10 cellular contexts compared by ENCODE assay signal in genomic region chr11:67355794-67356550, GRCh38. TPM values are rescaled to one million over a fixed set of nuclear protein-coding genes. Genes with fewer than 3 reads are reported as not detected.
DNase-seq lines count a peak whose midpoint lies in the region; ATAC-seq and TF ChIP-seq lines count a peak whose summit lies in the region.
"Had no signal": no experiment of that assay in that cellular context is flagged by ENCODE, and none has a peak within 500 bp of the region (broad histone marks: within the 10 kb centered on the region; RNA-seq: fewer than 3 reads in every experiment).

No MANE protein-coding gene starts in this region.

- H3K9me3 ChIP-seq in lung (ENCODE audit: control insufficient read depth in 2 of 2, insufficient read depth in 1 of 2, low read length in 1 of 2) (no peaks in the 10 kb centered on the region), thyroid gland (no peaks in the 10 kb centered on the region)

- H3K4me3 ChIP-seq in lung (no peak overlapping the region), thyroid gland (replicated peaks in 1 of 3) (no peak overlapping the region)
- H3K4me3 ChIP-seq: cardiac muscle cell had no signal

- no peaks in the 10 kb centered on the region for H3K36me3 ChIP-seq in lung (ENCODE audit: control insufficient read depth in 2 of 2, insufficient read depth in 2 of 2, low read length in 2 of 2)
- no peaks in the 10 kb centered on the region for H3K36me3 ChIP-seq in thyroid gland
- H3K36me3 ChIP-seq: cardiac muscle cell had no signal

- no peak for TF ChIP-seq CTCF in lung (IDR thresholded peaks at IDR 0.05; ENCODE audit: control extremely low read depth, extremely low read depth)
- TF ChIP-seq CTCF in thyroid gland (IDR thresholded peaks at IDR 0.05), result no peak

- POLR2A ChIA-PET in activated CD4-positive, alpha-beta T cell treated with anti-CD3 and anti-CD28 coated beads, Interleukin-2, amount 10 ng/mL, durations not matched to agents 7 days and 5 days (lab: Charles Lee), result no interaction called here

- peaks cover 35% of the 10 kb centered on the region for H3K4me1 Mint-ChIP-seq in activated CD4-positive, alpha-beta T cell treated with anti-CD3 and anti-CD28 coated beads, Interleukin-2, amount 10 ng/mL, durations not matched to agents 7 days and 5 days

- H3K27ac Mint-ChIP-seq in activated CD4-positive, alpha-beta T cell treated with anti-CD3 and anti-CD28 coated beads, Interleukin-2, amount 10 ng/mL, durations not matched to agents 7 days and 5 days, result peak overlapping the region; percentile 72

- H3K27ac ChIP-seq in adipose tissue (ENCODE audit: low read depth, low read length) (peak overlapping the region; percentile 87), lung (ENCODE audit: low read depth in 1 of 2, low read length in 1 of 2) (peak overlapping the region; percentile 76 to 97), thyroid gland (peak overlapping the region in 2 of 3 donors; percentile 96 to 99)
- H3K27ac ChIP-seq: cardiac muscle cell had no signal

- no peak for DNase-seq in activated CD4-positive, alpha-beta T cell treated with anti-CD3 and anti-CD28 coated beads, Interleukin-2, amount 10 ng/mL, durations not matched to agents 7 days and 5 days
- DNase-seq in activated CD4-positive, alpha-beta T cell treated with anti-CD3 and anti-CD28 coated beads, Interleukin-2, amount 50 U/mL, for 4 hours, result no peak
- DNase-seq in lung (ENCODE audit: low spot score) (no peak), thyroid gland (no peak), mucosa of gallbladder (ENCODE audit: low spot score) (no peak), AG08395 (ENCODE audit: low spot score) (no peak)

- intact Hi-C loops in thyroid gland (cut with DNase I), result loop anchor here (2.0 to 10.0 kb wide), 2 partner anchors 27 to 149 kb away; partner anchors contain the start of genes CDK2AP2 and PITPNM1

- H3K27me3 ChIP-seq in lung (ENCODE audit: control insufficient read depth, insufficient read depth), result no peaks in the 10 kb centered on the region
- H3K27me3 ChIP-seq in thyroid gland, result no peaks in the 10 kb centered on the region
- H3K27me3 ChIP-seq: cardiac muscle cell had no signal

- no peaks in the 10 kb centered on the region for H3K9me3 Mint-ChIP-seq in activated CD4-positive, alpha-beta T cell treated with anti-CD3 and anti-CD28 coated beads, Interleukin-2, amount 10 ng/mL, durations not matched to agents 7 days and 5 days

- peaks cover 12% of the 10 kb centered on the region for H3K27me3 Mint-ChIP-seq in activated CD4-positive, alpha-beta T cell treated with anti-CD3 and anti-CD28 coated beads, Interleukin-2, amount 10 ng/mL, durations not matched to agents 7 days and 5 days

- ATAC-seq in lung (ENCODE audit: insufficient read depth, low FRiP score), result no peak
- no peak for ATAC-seq in HG03571 (IDR thresholded peaks at IDR 0.05; ENCODE audit: unreplicated experiment)

- WGBS in adipose tissue, 3 donors, result 63 to 85% (median 78%) methylated on average over 4 of the region's 4 CpGs
- 82 to 90% methylated on average over 4 of the region's 4 CpGs for WGBS in lung, 2 donors
- WGBS in thyroid gland, 2 donors, result 66 to 83% methylated on average over 3 to 4 of the region's 4 CpGs

- CTCF ChIA-PET in activated CD4-positive, alpha-beta T cell treated with anti-CD3 and anti-CD28 coated beads, Interleukin-2, amount 10 ng/mL, durations not matched to agents 7 days and 5 days (lab: Charles Lee), result interaction anchor here (1.1 to 30.3 kb wide), 8 partner anchors 10 to 291 kb away, joined by 3 to 841 read pairs (median 3); partner anchors contain the start of genes CLCF1, PPP1CA, RAD9A and TBC1D10C

- H3K4me3 Mint-ChIP-seq in activated CD4-positive, alpha-beta T cell treated with anti-CD3 and anti-CD28 coated beads, Interleukin-2, amount 10 ng/mL, durations not matched to agents 7 days and 5 days, result no peak overlapping the region

- no peak for TF ChIP-seq POLR2A in thyroid gland (IDR thresholded peaks at IDR 0.05)

- H3K36me3 Mint-ChIP-seq in activated CD4-positive, alpha-beta T cell treated with anti-CD3 and anti-CD28 coated beads, Interleukin-2, amount 10 ng/mL, durations not matched to agents 7 days and 5 days (ENCODE audit: low read depth), result peaks cover 8% of the 10 kb centered on the region

- peaks cover 0 to 11% of the 10 kb centered on the region in 2 donors for H3K4me1 ChIP-seq in lung (ENCODE audit: control insufficient read depth in 2 of 2, insufficient read depth in 2 of 2, low read length in 2 of 2)
- H3K4me1 ChIP-seq in thyroid gland, result peaks cover 33 to 75% of the 10 kb centered on the region in 2 donors

RNA-seq across cellular contexts. Expression of gene POLD4, which starts 2.6 kb away (rescaled TPM):
- 10 to 100 TPM; 52.7 to 53.7 TPM for total RNA-seq in activated CD4-positive, alpha-beta T cell treated with anti-CD3 and anti-CD28 coated beads, Interleukin-2, amount 10 ng/mL, durations not matched to agents 7 days and 5 days
- 100 to 1,000 TPM; 116 to 188 (median 169) TPM for polyA plus RNA-seq in adipose tissue
- total RNA-seq in lung, result 10 to 100 TPM; 27.4 to 99.6 TPM
- 100 to 1,000 TPM; 103 to 183 TPM for polyA plus RNA-seq in lung
- total RNA-seq in thyroid gland, result 100 to 1,000 TPM in 1 of 4 donors, 10 to 100 TPM in 3; 38.6 to 105 (median 60.6) TPM
- total RNA-seq in mucosa of gallbladder, result 87.5 TPM

RNA-seq across cellular contexts. Expression of gene CLCF1, which starts 17.4 kb away (rescaled TPM):
- under 1 TPM; 0.10 to 0.17 TPM for total RNA-seq in activated CD4-positive, alpha-beta T cell treated with anti-CD3 and anti-CD28 coated beads, Interleukin-2, amount 10 ng/mL, durations not matched to agents 7 days and 5 days
- polyA plus RNA-seq in adipose tissue, result 10 to 100 TPM in 1 of 3 donors, 1 to 10 TPM in 2; 2.7 to 17.4 (median 9.9) TPM
- 1 to 10 TPM; 3.5 to 9.8 TPM for total RNA-seq in lung
- polyA plus RNA-seq in lung, result 1 to 10 TPM; 7.6 to 10.0 TPM
- 1 to 10 TPM; 4.3 to 9.4 (median 6.9) TPM for total RNA-seq in thyroid gland
- total RNA-seq in mucosa of gallbladder, result 4.0 TPM

RNA-seq across cellular contexts. Expression of gene RAD9A, which starts 35.8 kb away (rescaled TPM):
- total RNA-seq in activated CD4-positive, alpha-beta T cell treated with anti-CD3 and anti-CD28 coated beads, Interleukin-2, amount 10 ng/mL, durations not matched to agents 7 days and 5 days, result 10 to 100 TPM; 49.3 to 53.7 TPM
- polyA plus RNA-seq in adipose tissue, result 10 to 100 TPM in 2 of 3 donors, 1 to 10 TPM in 1; 9.8 to 15.3 (median 10.2) TPM
- total RNA-seq in lung, result 10 to 100 TPM; 19.7 to 35.9 TPM
- 10 to 100 TPM; 14.1 to 22.8 TPM for polyA plus RNA-seq in lung
- total RNA-seq in thyroid gland, result 10 to 100 TPM; 22.7 to 38.0 (median 31.0) TPM
- total RNA-seq in mucosa of gallbladder, result 45.0 TPM

RNA-seq across cellular contexts. Expression of gene PPP1CA, which starts 45.7 kb away (rescaled TPM):
- 100 to 1,000 TPM; 301 to 331 TPM for total RNA-seq in activated CD4-positive, alpha-beta T cell treated with anti-CD3 and anti-CD28 coated beads, Interleukin-2, amount 10 ng/mL, durations not matched to agents 7 days and 5 days
- polyA plus RNA-seq in adipose tissue, result 10 to 100 TPM; 82.3 to 97.8 (median 93.6) TPM
- 100 to 1,000 TPM in 1 of 2 donors, 10 to 100 TPM in 1; 87.2 to 175 TPM for total RNA-seq in lung
- polyA plus RNA-seq in lung, result 100 to 1,000 TPM; 138 to 178 TPM
- total RNA-seq in thyroid gland, result 100 to 1,000 TPM; 164 to 216 (median 191) TPM
- total RNA-seq in mucosa of gallbladder, result 140 TPM

RNA-seq across cellular contexts. Expression of gene TBC1D10C, which starts 47.9 kb away (rescaled TPM):
- total RNA-seq in activated CD4-positive, alpha-beta T cell treated with anti-CD3 and anti-CD28 coated beads, Interleukin-2, amount 10 ng/mL, durations not matched to agents 7 days and 5 days, result 100 to 1,000 TPM; 256 to 323 TPM
- polyA plus RNA-seq in adipose tissue, result 1 to 10 TPM; 2.2 to 6.6 (median 2.4) TPM
- 10 to 100 TPM in 1 of 2 donors, 1 to 10 TPM in 1; 3.2 to 21.3 TPM for total RNA-seq in lung
- 10 to 100 TPM; 15.8 to 19.7 TPM for polyA plus RNA-seq in lung
- total RNA-seq in thyroid gland, result 10 to 100 TPM in 2 of 4 donors, 1 to 10 TPM in 2; 8.8 to 16.0 (median 11.6) TPM
- 10.6 TPM for total RNA-seq in mucosa of gallbladder
- total RNA-seq: cardiac muscle cell had no signal
- polyA plus RNA-seq: keratinocyte had no signal
